22 cellular contexts compared by ENCODE assay signal in genomic region chr6:144395014-144395413, GRCh38.
DNase-seq lines count a peak whose midpoint lies in the region; ATAC-seq, FAIRE-seq and TF ChIP-seq lines count a peak whose summit lies in the region.
"Had no signal": no experiment of that assay in that cellular context is flagged by ENCODE, and none has a peak within 500 bp of the region (broad histone marks: within the 10 kb centered on the region; RNA-seq: fewer than 3 reads in every experiment).

No MANE protein-coding gene starts in this region.

- no peak for TF ChIP-seq CTCF in RWPE1 (conservative IDR thresholded peaks at IDR 0.05; ENCODE audit: low read depth)

- no peak for ATAC-seq in HG03432 (IDR thresholded peaks at IDR 0.05; ENCODE audit: unreplicated experiment)
- no peak for ATAC-seq in GM18867 (IDR thresholded peaks at IDR 0.05; ENCODE audit: unreplicated experiment)
- no peak for ATAC-seq in left lobe of liver
- ATAC-seq: right cardiac atrium, upper lobe of right lung had no signal

- CTCF ChIA-PET in RWPE1 (lab: Yijun Ruan, JAX) = interaction anchor here (0.6 kb wide), 1 partner anchor 13 kb away, joined by 4 read pairs; no protein-coding TSS in a partner anchor

- H3K27ac ChIP-seq in RWPE1 = no peak overlapping the region
- H3K27ac ChIP-seq: ascending aorta; BLaER1 treated with 17β-estradiol and CSF1 and Interleukin-3, amounts not matched to agents 10 nM and 100 nM; upper lobe of right lung had no signal

- POLR2A ChIA-PET in RWPE1 (lab: Yijun Ruan, JAX; ENCODE audit: low non-redundant PET) = no interaction called here

- no peak for FAIRE-seq in GM19239 (lab: Jason Lieb, UNC)
- FAIRE-seq: keratinocyte had no signal

- DNase-seq in COLO829 (ENCODE audit: low spot score) (peak; percentile 86), HT-29 (ENCODE audit: low spot score) (peak; percentile 9), RWPE1 (ENCODE audit: low spot score) (peak; percentile 20), foreskin melanocyte (peak; percentile 78), left lobe of liver (ENCODE audit: low spot score) (no peak), GM19239 (ENCODE audit: insufficient read length, low spot score) (no peak)
- DNase-seq: activated CD4-positive, alpha-beta T cell treated with anti-CD3 and anti-CD28 coated beads for 4 hours; activated CD8-positive, alpha-beta memory T cell treated with anti-CD3 and anti-CD28 coated beads for 24 hours; activated effector memory CD4-positive, alpha-beta T cell treated with Interleukin-2 at 50 U/mL for 16 hours; Caco-2; DMS79 treated with DMSO at 0.1 percent for 48 hours; KBM-7; NCI-H1694; right cardiac atrium; Right ventricle myocardium superior; stimulated activated CD4-positive, alpha-beta T cell treated with anti-CD3 and anti-CD28 coated beads, Interleukin-4, amount 100 ng/mL, for 1 hour; upper lobe of right lung had no signal

Comparison
In these comparisons a context has a peak if more than half of its experiments do, and no peak if none do; other contexts are left out.
1. DNase-seq: peak in COLO829 (single experiment), HT-29 (single experiment), RWPE1 (single experiment) and foreskin melanocyte (single experiment); none in left lobe of liver (single experiment) and GM19239 (single experiment).